In the genomic region with DNA sequence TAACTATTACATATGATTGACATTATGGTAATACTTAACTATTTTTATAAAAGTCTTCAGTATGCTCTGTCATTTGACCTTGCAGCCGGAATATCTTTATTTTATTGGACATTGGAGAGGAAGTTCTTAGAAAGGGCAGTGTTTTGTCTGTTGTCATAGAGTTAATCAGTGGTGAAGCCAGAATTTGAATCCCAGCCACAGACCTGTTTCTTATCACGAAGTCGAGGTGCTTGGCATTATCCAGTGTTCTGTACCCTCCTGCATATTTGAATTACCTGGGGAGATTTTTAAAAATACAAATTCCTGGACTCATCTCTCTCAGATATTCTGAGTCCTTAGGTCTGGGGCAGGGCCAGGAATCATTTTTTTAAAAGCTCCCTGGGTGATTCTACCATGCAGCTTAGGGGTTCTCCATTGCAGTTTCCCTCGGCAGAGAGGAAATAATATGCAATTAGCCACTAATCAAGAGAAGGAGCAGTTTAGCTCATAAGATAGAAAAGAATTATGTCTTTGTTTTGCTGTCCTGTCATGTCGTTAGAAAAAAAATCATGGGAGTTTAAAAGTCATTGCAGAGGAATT, we compare ENCODE assay signal across 21 cellular contexts.
A peak's percentile ranks its signal among the peaks of the same experiment; 100 is the strongest.
DNase-seq lines count a peak whose midpoint lies in the region; ATAC-seq, FAIRE-seq and TF ChIP-seq lines count a peak whose summit lies in the region.
"Had no signal": no experiment of that assay in that cellular context is flagged by ENCODE, and none has a peak within 500 bp of the region (broad histone marks: within the 10 kb centered on the region; RNA-seq: fewer than 3 reads in every experiment).

No MANE protein-coding gene starts in this region.

- POLR2A ChIA-PET in OCI-LY7 (lab: Charles Lee), result no interaction called here

- H3K79me2 ChIP-seq in keratinocyte (ENCODE audit: control insufficient read depth, insufficient read depth, low read length) (no peaks in the 10 kb centered on the region), OCI-LY7 (ENCODE audit: insufficient read depth, low read depth, low read length) (no peaks in the 10 kb centered on the region)

- peaks cover 6% of the 10 kb centered on the region for H3K4me1 Mint-ChIP-seq in activated T-cell treated with anti-CD3 and anti-CD28 coated beads, Interleukin-2, amount 50 U/mL, for 24 hours (ENCODE audit: low read depth)

- H3K9ac ChIP-seq in keratinocyte (ENCODE audit: control insufficient read depth, extremely low read depth, insufficient read depth, low read length), result no peak overlapping the region

- intact Hi-C loops in Right ventricle myocardium superior (cut with DNase I) (no loop called here), cardiac septum (cut with DNase I) (no loop called here), uterus (cut with DNase I; ENCODE audit: low total_unique reads) (no loop called here), OCI-LY7 (cut with micrococcal nuclease; ENCODE audit: unreplicated experiment) (no loop called here)

- TF ChIP-seq CTCF in keratinocyte (optimal IDR thresholded peaks at IDR 0.05 in 1 of 3, IDR thresholded peaks at IDR 0.05 in 1 of 3, conservative IDR thresholded peaks at IDR 0.05 in 1 of 3; ENCODE audit: extremely low read depth in 1 of 3, insufficient read depth in 2 of 3, low read length in 3 of 3) (no peak), uterus (IDR thresholded peaks at IDR 0.05) (no peak), OCI-LY7 (conservative IDR thresholded peaks at IDR 0.05; ENCODE audit: low read length) (no peak)

- CTCF ChIA-PET in OCI-LY7 (lab: Charles Lee; ENCODE audit: unreplicated experiment), result no interaction called here

- peak; percentile 83 for ATAC-seq in Right ventricle myocardium superior (ENCODE audit: poor library complexity)
- ATAC-seq in GM18502 (IDR thresholded peaks at IDR 0.05; ENCODE audit: poor library complexity, unreplicated experiment), result no peak
- ATAC-seq: Panc1 had no signal

- BruUV-seq in OCI-LY7 (replicated peaks; lab: Mats Ljungman, UMichigan), result no TSS peak

- no peak overlapping the region for H3K4me3 ChIP-seq in keratinocyte (ENCODE audit: control insufficient read depth in 2 of 3, extremely low read depth in 1 of 3, insufficient read depth in 2 of 3, low read depth in 1 of 3, low read length in 3 of 3)
- no peak overlapping the region for H3K4me3 ChIP-seq in uterus
- no peak overlapping the region for H3K4me3 ChIP-seq in OCI-LY7 (ENCODE audit: low read depth, low read length, poor library complexity, severe bottlenecking)
- H3K4me3 ChIP-seq: vagina had no signal

- H3K27me3 Mint-ChIP-seq in activated T-cell treated with anti-CD3 and anti-CD28 coated beads, Interleukin-2, amount 50 U/mL, for 24 hours, result no peaks in the 10 kb centered on the region
- H3K27me3 Mint-ChIP-seq: activated CD4-positive, alpha-beta T cell treated with anti-CD3 and anti-CD28 coated beads, Interleukin-2, amount 10 ng/mL, durations not matched to agents 24 days and 14 days had no signal

- H3K4me2 ChIP-seq in keratinocyte (ENCODE audit: control insufficient read depth, extremely low read depth, insufficient read depth, low read depth, low read length) (peak overlapping the region; percentile 34), OCI-LY7 (ENCODE audit: low read length) (no peak overlapping the region)

- H4K20me1 ChIP-seq in keratinocyte (ENCODE audit: control insufficient read depth, extremely low read depth, insufficient read depth, low read length) (no peaks in the 10 kb centered on the region), OCI-LY7 (ENCODE audit: insufficient read depth, low read length) (no peaks in the 10 kb centered on the region)

- peaks cover 17% of the 10 kb centered on the region for H3K9me3 Mint-ChIP-seq in activated T-cell treated with anti-CD3 and anti-CD28 coated beads, Interleukin-2, amount 50 U/mL, for 24 hours

- H3K27ac Mint-ChIP-seq in activated T-cell treated with anti-CD3 and anti-CD28 coated beads, Interleukin-2, amount 50 U/mL, for 24 hours, result no peak overlapping the region
- H3K27ac Mint-ChIP-seq: activated CD4-positive, alpha-beta T cell treated with anti-CD3 and anti-CD28 coated beads, Interleukin-2, amount 10 ng/mL, durations not matched to agents 24 days and 14 days had no signal

- DNase-seq in Right ventricle myocardium superior, result no peak
- DNase-seq in cardiac septum (ENCODE audit: low spot score), result no peak
- DNase-seq in amniotic epithelial cell (ENCODE audit: low read depth), result peak; percentile 73
- DNase-seq in keratinocyte (ENCODE audit: low read depth, low spot score), result no peak
- peak; percentile 29 to 69 for DNase-seq in uterus
- no peak for DNase-seq in activated T-cell treated with anti-CD3 and anti-CD28 coated beads, Interleukin-2, amount 50 U/mL, for 24 hours
- no peak for DNase-seq in OCI-LY7 (ENCODE audit: low spot score)
- DNase-seq: activated CD4-positive, alpha-beta T cell treated with anti-CD3 and anti-CD28 coated beads, Interleukin-2, amount 10 ng/mL, durations not matched to agents 24 days and 14 days; activated effector memory CD4-positive, alpha-beta T cell treated with Interleukin-2 at 50 U/mL for 16 hours; amniotic stem cell; DMS153; effector memory CD4-positive, alpha-beta T cell; islet precursor cell; NCI-H82 had no signal

- no peaks in the 10 kb centered on the region for H3K36me3 Mint-ChIP-seq in activated T-cell treated with anti-CD3 and anti-CD28 coated beads, Interleukin-2, amount 50 U/mL, for 24 hours (ENCODE audit: low read depth)

- H3K9me3 ChIP-seq in keratinocyte (ENCODE audit: control insufficient read depth, low read depth, low read length) (no peaks in the 10 kb centered on the region), uterus (no peaks in the 10 kb centered on the region), OCI-LY7 (ENCODE audit: low read length) (no peaks in the 10 kb centered on the region)
- H3K9me3 ChIP-seq: vagina had no signal

- H3K27me3 ChIP-seq in keratinocyte (ENCODE audit: control insufficient read depth, extremely low read depth, insufficient read depth, low read length) (no peaks in the 10 kb centered on the region), uterus (no peaks in the 10 kb centered on the region)
- H3K27me3 ChIP-seq: vagina had no signal

- H3K4me3 Mint-ChIP-seq in activated T-cell treated with anti-CD3 and anti-CD28 coated beads, Interleukin-2, amount 50 U/mL, for 24 hours, result no peak overlapping the region
- H3K4me3 Mint-ChIP-seq: activated CD4-positive, alpha-beta T cell treated with anti-CD3 and anti-CD28 coated beads, Interleukin-2, amount 10 ng/mL, durations not matched to agents 24 days and 14 days had no signal

- H3K27ac ChIP-seq in keratinocyte (ENCODE audit: control insufficient read depth, insufficient read depth, low read length), result no peak overlapping the region
- H3K27ac ChIP-seq in uterus, result peak overlapping the region; percentile 26 to 73
- H3K27ac ChIP-seq in OCI-LY7 (ENCODE audit: low read depth, low read length, poor library complexity, severe bottlenecking), result no peak overlapping the region
- H3K27ac ChIP-seq: C4-2B, HL-60, vagina had no signal

- H3K4me1 ChIP-seq in keratinocyte (ENCODE audit: control insufficient read depth, extremely low read depth, insufficient read depth, low read length) (peaks cover 20% of the 10 kb centered on the region), uterus (no peaks in the 10 kb centered on the region), OCI-LY7 (ENCODE audit: insufficient read depth, low read length, poor library complexity, severe bottlenecking) (no peaks in the 10 kb centered on the region)
- H3K4me1 ChIP-seq: vagina had no signal

- H2AFZ ChIP-seq in keratinocyte (ENCODE audit: control insufficient read depth, low read length) (no peak overlapping the region), OCI-LY7 (ENCODE audit: low read length) (no peak overlapping the region)

- dilution Hi-C loops in keratinocyte (cut with MboI; ENCODE audit: extremely low pct_ligation_motif_present, low sequenced_read_pairs), result no loop called here

- no peaks in the 10 kb centered on the region for H3K9me1 ChIP-seq in keratinocyte (ENCODE audit: control insufficient read depth, extremely low read depth, insufficient read depth, low read length)

- no peak for TF ChIP-seq POLR2A in uterus (IDR thresholded peaks at IDR 0.05)

- H3K36me3 ChIP-seq in keratinocyte (ENCODE audit: control insufficient read depth in 2 of 2, extremely low read depth in 1 of 2, insufficient read depth in 2 of 2, low read length in 2 of 2) (no peaks in the 10 kb centered on the region), uterus (no peaks in the 10 kb centered on the region), OCI-LY7 (ENCODE audit: insufficient read depth, low read length) (no peaks in the 10 kb centered on the region)
- H3K36me3 ChIP-seq: vagina had no signal

- FAIRE-seq in keratinocyte (lab: Jason Lieb, UNC), result no peak
- FAIRE-seq: A204.1, GM12892 had no signal

- no peaks in the 10 kb centered on the region for H3K9me2 ChIP-seq in OCI-LY7 (ENCODE audit: insufficient read depth, low read length)

Comparison
In these comparisons a context has a peak if more than half of its experiments do, and no peak if none do; other contexts are left out.
1. DNase-seq: peak in amniotic epithelial cell (single experiment) and uterus (2 of 2); none in Right ventricle myocardium superior (single experiment), cardiac septum (single experiment), keratinocyte (single experiment), activated T-cell treated with anti-CD3 and anti-CD28 coated beads, Interleukin-2, amount 50 U/mL, for 24 hours (single experiment) and OCI-LY7 (single experiment).
2. H3K27ac ChIP-seq: peak in uterus (2 of 2); none in keratinocyte (single experiment) and OCI-LY7 (single experiment).